In genomic region chr9:98369896-98370295, GRCh38 we compare ENCODE assay signal across 30 cellular contexts.
"Had no signal": no experiment of that assay in that cellular context is flagged by ENCODE, and none has a peak within 500 bp of the region (broad histone marks: within the 10 kb centered on the region; RNA-seq: fewer than 3 reads in every experiment).

No MANE protein-coding gene starts in this region.

- H3K36me3 Mint-ChIP-seq: stimulated activated effector memory CD8-positive, alpha-beta T cell treated with anti-CD3 and anti-CD28 coated beads, Interleukin-12 subunit alpha, Interleukin-12 subunit beta, amount 100 ng/mL, for 72 hours had no signal

- H3K27ac ChIP-seq: neutrophil, ovary, parathyroid adenoma, psoas muscle, right lobe of liver, sigmoid colon, stomach, thoracic aorta, tibial artery, transverse colon, upper lobe of right lung, uterus had no signal

- H3K27me3 ChIP-seq: neutrophil, ovary, right lobe of liver, sigmoid colon, stomach, tibial artery, transverse colon, upper lobe of right lung, uterus had no signal

- H3K9me3 ChIP-seq: ovary, right lobe of liver, uterus had no signal

- H3K4me3 Mint-ChIP-seq: naive B cell; naive thymus-derived CD8-positive, alpha-beta T cell; nephron progenitor cell; neural crest cell; stimulated activated effector memory CD8-positive, alpha-beta T cell treated with anti-CD3 and anti-CD28 coated beads, Interleukin-12 subunit alpha, Interleukin-12 subunit beta, amount 100 ng/mL, for 72 hours; stimulated activated naive B cell treated with anti-CD40 and anti-IgM and Interleukin-4, amounts not matched to agents 10 μg/mL and 1 μg/mL and 100 μg/mL, for 72 hours; stimulated activated naive CD8-positive, alpha-beta T cell treated with anti-CD3 and anti-CD28 coated beads, Interleukin-15, Interleukin-2, amounts not matched to agents 100 ng/mL and 50 ng/mL, for 24 hours; type B pancreatic cell had no signal

- H3K4me1 Mint-ChIP-seq: naive thymus-derived CD8-positive, alpha-beta T cell; nephron progenitor cell; neural crest cell had no signal

- H3K4me1 ChIP-seq: parathyroid adenoma, psoas muscle, right lobe of liver, sigmoid colon, tibial artery, transverse colon, upper lobe of right lung, uterus had no signal

- H3K27me3 Mint-ChIP-seq: progenitor cell of endocrine pancreas had no signal

- H3K36me3 ChIP-seq: neutrophil, ovary, right lobe of liver, sigmoid colon, stomach, thoracic aorta, tibial artery, transverse colon, upper lobe of right lung, uterus had no signal

- H3K27ac Mint-ChIP-seq: naive thymus-derived CD8-positive, alpha-beta T cell; nephron progenitor cell; stimulated activated effector memory CD8-positive, alpha-beta T cell treated with anti-CD3 and anti-CD28 coated beads, Interleukin-12 subunit alpha, Interleukin-12 subunit beta, amount 100 ng/mL, for 72 hours; stimulated activated naive B cell treated with anti-CD40 and anti-IgM and Interleukin-4, amounts not matched to agents 10 μg/mL and 1 μg/mL and 100 μg/mL, for 72 hours; stimulated activated naive CD8-positive, alpha-beta T cell treated with anti-CD3 and anti-CD28 coated beads, Interleukin-15, Interleukin-2, amounts not matched to agents 100 ng/mL and 50 ng/mL, for 24 hours; type B pancreatic cell had no signal

- H3K4me3 ChIP-seq: ovary, psoas muscle, right lobe of liver, sigmoid colon, stomach, thoracic aorta, tibial artery, transverse colon, upper lobe of right lung, uterus had no signal

- DNase-seq: naive B cell; naive thymus-derived CD8-positive, alpha-beta T cell; nephron progenitor cell; nucleus accumbens; ovary; posterior cingulate gyrus; psoas muscle; right cardiac atrium; right lobe of liver; sigmoid colon; small intestine; stimulated activated CD4-positive, alpha-beta T cell treated with anti-CD3 and anti-CD28 coated beads, Interleukin-15, amount 100 ng/mL, for 24 hours; stimulated activated CD4-positive, alpha-beta T cell treated with anti-CD3 and anti-CD28 coated beads, Interleukin-2, amount 100 ng/mL, for 24 hours; stimulated activated CD4-positive, alpha-beta T cell treated with anti-CD3 and anti-CD28 coated beads, Interleukin-2, amount 100 ng/mL, for 48 hours; stimulated activated CD4-positive, alpha-beta T cell treated with anti-CD3 and anti-CD28 coated beads, Interleukin-4, amount 100 ng/mL, for 24 hours; stimulated activated naive B cell treated with anti-CD40 and anti-IgM and Interleukin-4, amounts not matched to agents 10 μg/mL and 1 μg/mL and 100 μg/mL, for 72 hours; stimulated activated naive CD4-positive, alpha-beta T cell treated with Interleukin-2 at 50 U/mL for 16 hours; stomach; tibial artery; transverse colon; uterus had no signal
